In genomic region chr6:88493717-88494116, GRCh38 we compare ENCODE assay signal across 15 cellular contexts.
A peak's percentile ranks its signal among the peaks of the same experiment; 100 is the strongest.
DNase-seq lines count a peak whose midpoint lies in the region; ATAC-seq and TF ChIP-seq lines count a peak whose summit lies in the region.
"Had no signal": no experiment of that assay in that cellular context is flagged by ENCODE, and none has a peak within 500 bp of the region (broad histone marks: within the 10 kb centered on the region; RNA-seq: fewer than 3 reads in every experiment).

No MANE protein-coding gene starts in this region.

- no peaks in the 10 kb centered on the region for H3K27me3 Mint-ChIP-seq in activated B cell treated with CpG ODN at 0.5 μM for 24 hours

- intact Hi-C loops in activated B cell treated with CpG ODN at 0.5 μM for 24 hours (cut with micrococcal nuclease), result loop anchor here (5.0 to 10.0 kb wide), 2 partner anchors 269 to 659 kb away; no protein-coding TSS in a partner anchor

- H3K36me3 Mint-ChIP-seq in activated B cell treated with CpG ODN at 0.5 μM for 24 hours (ENCODE audit: low read depth), result peaks cover 2% of the 10 kb centered on the region
- H3K36me3 Mint-ChIP-seq: CD8-positive, alpha-beta memory T cell; naive thymus-derived CD8-positive, alpha-beta T cell had no signal

- TF ChIP-seq CTCF in activated B cell treated with CpG ODN at 0.5 μM for 24 hours (IDR thresholded peaks at IDR 0.05), result no peak

- H3K9me3 Mint-ChIP-seq in activated B cell treated with CpG ODN at 0.5 μM for 24 hours, result peaks cover 14% of the 10 kb centered on the region
- H3K9me3 Mint-ChIP-seq: HFFc6 had no signal

- CTCF ChIA-PET in activated B cell treated with CpG ODN at 0.5 μM for 24 hours (lab: Charles Lee), result no interaction called here

- DNase-seq in activated B cell treated with CpG ODN at 0.5 μM for 24 hours (no peak), middle frontal gyrus (ENCODE audit: extremely low spot score, low spot score) (no peak)
- DNase-seq in activated CD4-positive, CD25-positive, alpha-beta regulatory T cell (lab: John Stamatoyannopoulos, UW), result no peak
- DNase-seq in stimulated activated CD8-positive, alpha-beta memory T cell treated with anti-CD3 and anti-CD28 coated beads, Interleukin-4, amount 100 ng/mL, for 48 hours, result no peak
- DNase-seq: activated CD8-positive, alpha-beta memory T cell treated with anti-CD3 and anti-CD28 coated beads, Interleukin-2, amount 50 U/mL, for 48 hours; CD8-positive, alpha-beta memory T cell; HFFc6; left cardiac atrium; naive thymus-derived CD8-positive, alpha-beta T cell; Peyer's patch; T-helper 9 cell had no signal

- peaks cover 28% of the 10 kb centered on the region for H3K4me1 Mint-ChIP-seq in activated B cell treated with CpG ODN at 0.5 μM for 24 hours
- H3K4me1 Mint-ChIP-seq: CD8-positive, alpha-beta memory T cell had no signal

- peak overlapping the region; percentile 47 for H3K4me3 Mint-ChIP-seq in activated B cell treated with CpG ODN at 0.5 μM for 24 hours
- H3K4me3 Mint-ChIP-seq: CD8-positive, alpha-beta memory T cell; HFFc6 had no signal

- H3K27ac Mint-ChIP-seq in activated B cell treated with CpG ODN at 0.5 μM for 24 hours, result no peak overlapping the region
- H3K27ac Mint-ChIP-seq: CD8-positive, alpha-beta memory T cell; HFFc6; naive thymus-derived CD8-positive, alpha-beta T cell had no signal

- POLR2A ChIA-PET in activated B cell treated with CpG ODN at 0.5 μM for 24 hours (lab: Charles Lee), result no interaction called here

- ATAC-seq in GM18520 (IDR thresholded peaks at IDR 0.05; ENCODE audit: unreplicated experiment), result peak; percentile 40
- ATAC-seq in GM21423 (IDR thresholded peaks at IDR 0.05; ENCODE audit: unreplicated experiment), result peak; percentile 40
- ATAC-seq in HG02973 (IDR thresholded peaks at IDR 0.05; ENCODE audit: unreplicated experiment), result peak; percentile 51
- peak; percentile 37 for ATAC-seq in activated B cell treated with CpG ODN at 0.5 μM for 24 hours (ENCODE audit: low read depth)
- ATAC-seq in GM19455 (IDR thresholded peaks at IDR 0.05; ENCODE audit: unreplicated experiment), result no peak
- ATAC-seq: left cardiac atrium; naive thymus-derived CD8-positive, alpha-beta T cell had no signal
